21 cellular contexts compared by ENCODE assay signal in the genomic region with DNA sequence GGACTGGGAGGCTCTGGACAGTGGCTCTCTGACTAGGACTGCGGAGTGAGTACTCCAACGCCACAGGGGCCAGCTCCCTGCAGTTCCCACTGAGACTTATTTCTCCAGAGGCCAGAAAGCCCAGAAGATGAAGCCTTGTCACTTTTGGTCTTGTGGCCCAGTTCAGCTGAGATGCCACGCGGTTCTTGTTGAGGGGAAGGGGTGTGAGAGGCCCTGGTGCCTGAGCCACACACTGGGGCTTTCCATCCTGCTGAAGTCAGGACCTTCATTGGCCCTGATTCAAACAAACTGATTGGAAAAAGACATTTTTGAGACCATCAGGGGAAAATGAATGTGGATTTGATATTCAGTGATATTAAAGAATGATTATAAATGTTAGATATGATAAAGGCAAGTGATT.
A peak's percentile ranks its signal among the peaks of the same experiment; 100 is the strongest.
DNase-seq lines count a peak whose midpoint lies in the region; ATAC-seq and TF ChIP-seq lines count a peak whose summit lies in the region.
"Had no signal": no experiment of that assay in that cellular context is flagged by ENCODE, and none has a peak within 500 bp of the region (broad histone marks: within the 10 kb centered on the region; RNA-seq: fewer than 3 reads in every experiment).

No MANE protein-coding gene starts in this region.

- no peak overlapping the region for H3K4me2 ChIP-seq in Loucy (ENCODE audit: low read depth, low read length, poor library complexity, severe bottlenecking)
- H3K4me2 ChIP-seq: SK-N-SH had no signal

- H3K36me3 Mint-ChIP-seq in activated naive CD4-positive, alpha-beta T cell treated with anti-CD3 and anti-CD28 coated beads, Interleukin-2, amount 50 U/mL, for 24 hours, result peaks cover 3% of the 10 kb centered on the region
- peaks cover 8% of the 10 kb centered on the region for H3K36me3 Mint-ChIP-seq in activated naive CD4-positive, alpha-beta T cell treated with anti-CD3 and anti-CD28 coated beads, Interleukin-2, amount 10 ng/mL, durations not matched to agents 7 days and 5 days
- H3K36me3 Mint-ChIP-seq in activated naive CD8-positive, alpha-beta T cell treated with anti-CD3 and anti-CD28 coated beads, Interleukin-2, amount 50 U/mL, for 24 hours (ENCODE audit: low read depth), result peaks cover 22% of the 10 kb centered on the region
- peaks cover 9 to 27% of the 10 kb centered on the region in 2 donors for H3K36me3 Mint-ChIP-seq in stimulated activated naive B cell treated with anti-CD40 and anti-IgM and Interleukin-4, amounts not matched to agents 10 μg/mL and 1 μg/mL and 100 μg/mL, for 72 hours
- H3K36me3 Mint-ChIP-seq: memory B cell had no signal

- H3K4me1 ChIP-seq in Loucy (ENCODE audit: insufficient read depth, low read length, poor library complexity, severe bottlenecking), result peaks cover 82% of the 10 kb centered on the region
- H3K4me1 ChIP-seq: body of pancreas had no signal

- H3K27me3 Mint-ChIP-seq in activated naive CD4-positive, alpha-beta T cell treated with anti-CD3 and anti-CD28 coated beads, Interleukin-2, amount 50 U/mL, for 24 hours, result no peaks in the 10 kb centered on the region
- H3K27me3 Mint-ChIP-seq in activated naive CD4-positive, alpha-beta T cell treated with anti-CD3 and anti-CD28 coated beads, Interleukin-2, amount 10 ng/mL, durations not matched to agents 7 days and 5 days, result no peaks in the 10 kb centered on the region
- H3K27me3 Mint-ChIP-seq in activated naive CD8-positive, alpha-beta T cell treated with anti-CD3 and anti-CD28 coated beads, Interleukin-2, amount 50 U/mL, for 24 hours, result no peaks in the 10 kb centered on the region
- peaks cover 0 to 5% of the 10 kb centered on the region in 2 donors for H3K27me3 Mint-ChIP-seq in stimulated activated naive B cell treated with anti-CD40 and anti-IgM and Interleukin-4, amounts not matched to agents 10 μg/mL and 1 μg/mL and 100 μg/mL, for 72 hours
- H3K27me3 Mint-ChIP-seq: activated CD4-positive, alpha-beta T cell treated with anti-CD3 and anti-CD28 coated beads, Interleukin-2, amount 10 ng/mL, durations not matched to agents 24 days and 14 days; activated T-helper 17 cell treated with anti-CD3 and anti-CD28 coated beads, Interleukin-2, amount 50 U/mL, for 72 hours had no signal

- no peaks in the 10 kb centered on the region for H3K9me3 Mint-ChIP-seq in activated naive CD4-positive, alpha-beta T cell treated with anti-CD3 and anti-CD28 coated beads, Interleukin-2, amount 50 U/mL, for 24 hours
- no peaks in the 10 kb centered on the region for H3K9me3 Mint-ChIP-seq in activated naive CD4-positive, alpha-beta T cell treated with anti-CD3 and anti-CD28 coated beads, Interleukin-2, amount 10 ng/mL, durations not matched to agents 7 days and 5 days
- H3K9me3 Mint-ChIP-seq in activated naive CD8-positive, alpha-beta T cell treated with anti-CD3 and anti-CD28 coated beads, Interleukin-2, amount 50 U/mL, for 24 hours, result no peaks in the 10 kb centered on the region
- no peaks in the 10 kb centered on the region for H3K9me3 Mint-ChIP-seq in stimulated activated naive B cell treated with anti-CD40 and anti-IgM and Interleukin-4, amounts not matched to agents 10 μg/mL and 1 μg/mL and 100 μg/mL, for 72 hours
- H3K9me3 Mint-ChIP-seq: activated T-helper 17 cell treated with anti-CD3 and anti-CD28 coated beads, Interleukin-2, amount 50 U/mL, for 72 hours; HFFc6; memory B cell had no signal

- no peak overlapping the region for H2AFZ ChIP-seq in Loucy (ENCODE audit: low read length)

- peaks cover 93% of the 10 kb centered on the region for H3K79me2 ChIP-seq in Loucy (ENCODE audit: insufficient read depth, low read length)

- CTCF ChIA-PET in activated naive CD4-positive, alpha-beta T cell treated with anti-CD3 and anti-CD28 coated beads, Interleukin-2, amount 10 ng/mL, durations not matched to agents 7 days and 5 days (lab: Charles Lee), result interaction anchor here (1.2 to 1.6 kb wide), 2 partner anchors 10 to 20 kb away, joined by 3 to 6 read pairs; no protein-coding TSS in a partner anchor

- peaks cover 18% of the 10 kb centered on the region; the same call in 1 of the 2 replicates for H3K36me3 ChIP-seq in Loucy (ENCODE audit: insufficient read depth, low read length)
- H3K36me3 ChIP-seq: upper lobe of left lung had no signal

- peak overlapping the region; percentile 55 for H3K27ac Mint-ChIP-seq in activated naive CD4-positive, alpha-beta T cell treated with anti-CD3 and anti-CD28 coated beads, Interleukin-2, amount 50 U/mL, for 24 hours
- H3K27ac Mint-ChIP-seq in activated naive CD4-positive, alpha-beta T cell treated with anti-CD3 and anti-CD28 coated beads, Interleukin-2, amount 10 ng/mL, durations not matched to agents 7 days and 5 days, result no peak overlapping the region
- peak overlapping the region; percentile 73 for H3K27ac Mint-ChIP-seq in activated naive CD8-positive, alpha-beta T cell treated with anti-CD3 and anti-CD28 coated beads, Interleukin-2, amount 50 U/mL, for 24 hours
- H3K27ac Mint-ChIP-seq in stimulated activated naive B cell treated with anti-CD40 and anti-IgM and Interleukin-4, amounts not matched to agents 10 μg/mL and 1 μg/mL and 100 μg/mL, for 72 hours, result peak overlapping the region; percentile 33
- H3K27ac Mint-ChIP-seq: activated CD4-positive, alpha-beta T cell treated with anti-CD3 and anti-CD28 coated beads, Interleukin-2, amount 10 ng/mL, durations not matched to agents 24 days and 14 days; activated T-helper 17 cell treated with anti-CD3 and anti-CD28 coated beads, Interleukin-2, amount 50 U/mL, for 72 hours; B cell; HFFc6 had no signal

- no peaks in the 10 kb centered on the region for H3K9me3 ChIP-seq in Loucy (ENCODE audit: insufficient read depth, low read depth, low read length)
- H3K9me3 ChIP-seq: body of pancreas, SK-N-SH, upper lobe of left lung had no signal

- no peak for ATAC-seq in activated naive CD8-positive, alpha-beta T cell treated with anti-CD3 and anti-CD28 coated beads, Interleukin-2, amount 50 U/mL, for 24 hours
- no peak for ATAC-seq in stimulated activated naive B cell treated with anti-CD40 and anti-IgM and Interleukin-4, amounts not matched to agents 10 μg/mL and 1 μg/mL and 100 μg/mL, for 72 hours (replicated peaks)
- no peak for ATAC-seq in GM19397 (IDR thresholded peaks at IDR 0.05; ENCODE audit: unreplicated experiment)
- ATAC-seq: activated T-helper 17 cell treated with anti-CD3 and anti-CD28 coated beads, Interleukin-2, amount 50 U/mL, for 72 hours; body of pancreas had no signal

- H3K4me3 ChIP-seq in Loucy (ENCODE audit: low read length, poor library complexity, severe bottlenecking), result no peak overlapping the region
- H3K4me3 ChIP-seq: body of pancreas, upper lobe of left lung had no signal

- peak overlapping the region; percentile 27 for H3K9ac ChIP-seq in Loucy (ENCODE audit: low read depth, low read length, poor library complexity, severe bottlenecking)
- H3K9ac ChIP-seq: SK-N-SH had no signal

- no peak for DNase-seq in activated naive CD4-positive, alpha-beta T cell treated with anti-CD3 and anti-CD28 coated beads, Interleukin-2, amount 10 ng/mL, durations not matched to agents 7 days and 5 days
- no peak for DNase-seq in activated naive CD8-positive, alpha-beta T cell treated with anti-CD3 and anti-CD28 coated beads, Interleukin-2, amount 50 U/mL, for 24 hours
- DNase-seq in stimulated activated naive B cell treated with anti-CD40 and anti-IgM and Interleukin-4, amounts not matched to agents 10 μg/mL and 1 μg/mL and 100 μg/mL, for 72 hours, result no peak
- DNase-seq in DMS53 (lab: John Stamatoyannopoulos, UW), result no peak
- DNase-seq in NCI-H526 treated with DMSO at 0.1 percent for 48 hours (lab: John Stamatoyannopoulos, UW), result no peak
- DNase-seq: activated CD4-positive, alpha-beta T cell treated with anti-CD3 and anti-CD28 coated beads, Interleukin-2, amount 10 ng/mL, durations not matched to agents 24 days and 14 days; body of pancreas; GOT3; HFFc6; hypothalamus; NCI-H446; OCI-M1; SK-N-SH; T-helper 2 cell; upper lobe of left lung had no signal

- H4K20me1 ChIP-seq in Loucy (ENCODE audit: insufficient read depth, low read length, poor library complexity, severe bottlenecking), result no peaks in the 10 kb centered on the region

- peaks cover 58% of the 10 kb centered on the region for H3K4me1 Mint-ChIP-seq in activated naive CD4-positive, alpha-beta T cell treated with anti-CD3 and anti-CD28 coated beads, Interleukin-2, amount 50 U/mL, for 24 hours
- peaks cover 53% of the 10 kb centered on the region for H3K4me1 Mint-ChIP-seq in activated naive CD4-positive, alpha-beta T cell treated with anti-CD3 and anti-CD28 coated beads, Interleukin-2, amount 10 ng/mL, durations not matched to agents 7 days and 5 days
- H3K4me1 Mint-ChIP-seq in activated naive CD8-positive, alpha-beta T cell treated with anti-CD3 and anti-CD28 coated beads, Interleukin-2, amount 50 U/mL, for 24 hours, result peaks cover 69% of the 10 kb centered on the region
- peaks cover 40 to 82% of the 10 kb centered on the region in 2 donors for H3K4me1 Mint-ChIP-seq in stimulated activated naive B cell treated with anti-CD40 and anti-IgM and Interleukin-4, amounts not matched to agents 10 μg/mL and 1 μg/mL and 100 μg/mL, for 72 hours

- no peaks in the 10 kb centered on the region for H3K9me2 ChIP-seq in Loucy (replicated peaks; ENCODE audit: low read depth, low read length)
- H3K9me2 ChIP-seq: SK-N-SH had no signal

- no peak for TF ChIP-seq CTCF in Loucy (conservative IDR thresholded peaks at IDR 0.05; ENCODE audit: low read length)

- no peak overlapping the region for H3K4me3 Mint-ChIP-seq in activated naive CD4-positive, alpha-beta T cell treated with anti-CD3 and anti-CD28 coated beads, Interleukin-2, amount 50 U/mL, for 24 hours
- H3K4me3 Mint-ChIP-seq in activated naive CD4-positive, alpha-beta T cell treated with anti-CD3 and anti-CD28 coated beads, Interleukin-2, amount 10 ng/mL, durations not matched to agents 7 days and 5 days, result no peak overlapping the region
- H3K4me3 Mint-ChIP-seq in activated naive CD8-positive, alpha-beta T cell treated with anti-CD3 and anti-CD28 coated beads, Interleukin-2, amount 50 U/mL, for 24 hours, result no peak overlapping the region
- no peak overlapping the region for H3K4me3 Mint-ChIP-seq in stimulated activated naive B cell treated with anti-CD40 and anti-IgM and Interleukin-4, amounts not matched to agents 10 μg/mL and 1 μg/mL and 100 μg/mL, for 72 hours
- H3K4me3 Mint-ChIP-seq: activated CD4-positive, alpha-beta T cell treated with anti-CD3 and anti-CD28 coated beads, Interleukin-2, amount 10 ng/mL, durations not matched to agents 24 days and 14 days; B cell; HFFc6; memory B cell had no signal

- no peaks in the 10 kb centered on the region for H3K27me3 ChIP-seq in Loucy (ENCODE audit: insufficient read depth, low read length, poor library complexity, severe bottlenecking)
- H3K27me3 ChIP-seq: body of pancreas, upper lobe of left lung had no signal

- H3F3A ChIP-seq in Loucy (ENCODE audit: low read depth), result peaks cover 14% of the 10 kb centered on the region
